9 cellular contexts compared by ENCODE assay signal in genomic region chr12:130761537-130762318, GRCh38. TPM values are rescaled to one million over a fixed set of nuclear protein-coding genes. Genes with fewer than 3 reads are reported as not detected.
DNase-seq lines count a peak whose midpoint lies in the region; ATAC-seq and TF ChIP-seq lines count a peak whose summit lies in the region.
"Had no signal": no experiment of that assay in that cellular context is flagged by ENCODE, and none has a peak within 500 bp of the region (broad histone marks: within the 10 kb centered on the region; RNA-seq: fewer than 3 reads in every experiment).

No MANE protein-coding gene starts in this region.

- H3K4me1 ChIP-seq in fibroblast of lung (ENCODE audit: control insufficient read depth, extremely low read depth, insufficient read depth, low read length) (no peaks in the 10 kb centered on the region), tibial nerve (no peaks in the 10 kb centered on the region)

- 38 to 51% methylated on average over 12 to 22 of the region's 29 CpGs for whole genome bisulfite sequencing in tibial nerve, 2 donors

- H3K4me3 ChIP-seq in fibroblast of lung (replicated peaks in 1 of 4; ENCODE audit: control extremely low read depth in 1 of 4, insufficient read depth in 1 of 4, low read depth in 3 of 4, low read length in 4 of 4) = no peak overlapping the region
- H3K4me3 ChIP-seq in tibial nerve = no peak overlapping the region

- TF ChIP-seq CTCF in GM10248 (IDR thresholded peaks at IDR 0.05; ENCODE audit: control extremely low read depth, extremely low read depth, low read depth, missing control alignments) (peak; percentile 74), fibroblast of lung (conservative IDR thresholded peaks at IDR 0.05 in 1 of 2, IDR thresholded peaks at IDR 0.05 in 1 of 2; ENCODE audit: low read depth in 1 of 2, low read length in 2 of 2) (peak; percentile 49 to 64), tibial nerve (IDR thresholded peaks at IDR 0.05) (peak in 3 of 5 experiments; percentile 15 to 46 (median 26))

- no peak for TF ChIP-seq POLR2A in tibial nerve (IDR thresholded peaks at IDR 0.05)
- no peak for TF ChIP-seq POLR2A in GM18505 (IDR thresholded peaks at IDR 0.05; ENCODE audit: borderline replicate concordance, extremely low read depth, insufficient read depth, insufficient read length)

- DNase-seq in GM10248 (ENCODE audit: extremely low spot score) (peak; percentile 77), NCI-H748 (lab: John Stamatoyannopoulos, UW; ENCODE audit: unreplicated experiment) (peak; percentile 74), activated T-cell treated with anti-CD3 and anti-CD28 coated beads for 24 hours (ENCODE audit: low read depth) (peak; percentile 57), fibroblast of lung (ENCODE audit: low read depth in 2 of 2) (peak; percentile 40 to 61), occipital lobe (lab: John Stamatoyannopoulos, UW) (peak; percentile 54), tibial nerve (ENCODE audit: low spot score in 2 of 2) (peak in 1 of 2 donors; percentile 34)

- no peaks in the 10 kb centered on the region for H3K79me2 ChIP-seq in fibroblast of lung (ENCODE audit: control insufficient read depth, insufficient read depth, low read length)

- no peaks in the 10 kb centered on the region for H4K20me1 ChIP-seq in fibroblast of lung (ENCODE audit: control insufficient read depth, extremely low read depth, insufficient read depth, low read length)

- H3K27me3 ChIP-seq in fibroblast of lung (ENCODE audit: control insufficient read depth, insufficient read depth, low read length) (no peaks in the 10 kb centered on the region), tibial nerve (peaks cover 0 to 20% of the 10 kb centered on the region in 2 donors)

- H3K27ac ChIP-seq in fibroblast of lung (ENCODE audit: insufficient read depth, low read length) (no peak overlapping the region), tibial nerve (no peak overlapping the region)

- ATAC-seq in HG02610 (IDR thresholded peaks at IDR 0.05; ENCODE audit: unreplicated experiment) = peak; percentile 42
- ATAC-seq in GM18505 (IDR thresholded peaks at IDR 0.05; ENCODE audit: unreplicated experiment) = no peak

- CTCF ChIA-PET in GM10248 (lab: Yijun Ruan, JAX) = interaction anchor here (0.7 to 4.1 kb wide), 10 partner anchors 9 to 76 kb away, joined by 3 to 20 read pairs (median 4); no protein-coding TSS in a partner anchor

- TF ChIP-seq EP300 in tibial nerve (IDR thresholded peaks at IDR 0.05) = no peak

- H2AFZ ChIP-seq in fibroblast of lung (ENCODE audit: low read length) = no peak overlapping the region

- no peak overlapping the region for H3K9ac ChIP-seq in fibroblast of lung (ENCODE audit: insufficient read depth, low read length)

- POLR2A ChIA-PET in GM10248 (lab: Yijun Ruan, JAX) = no interaction called here

- H3K36me3 ChIP-seq in fibroblast of lung (ENCODE audit: control insufficient read depth, insufficient read depth, low read length) (no peaks in the 10 kb centered on the region), tibial nerve (no peaks in the 10 kb centered on the region)

- no peak overlapping the region for H3K4me2 ChIP-seq in fibroblast of lung (ENCODE audit: extremely low read depth, insufficient read depth, low read length)

- H3K9me3 ChIP-seq in fibroblast of lung (ENCODE audit: control insufficient read depth, insufficient read depth, low read depth, low read length) (peaks cover 9% of the 10 kb centered on the region), tibial nerve (no peaks in the 10 kb centered on the region)

RNA-seq across cellular contexts. Expression of gene RIMBP2, which starts 45.6 kb away (rescaled TPM):
- total RNA-seq in fibroblast of lung = under 0.01 and 0.17 TPM in 2 replicates
- not detected in 2 replicates for polyA plus RNA-seq in fibroblast of lung
- polyA plus RNA-seq in fibroblast of lung (2012) = not detected in 2 replicates
- polyA minus RNA-seq in fibroblast of lung (ENCODE audit: low replicate concordance) = not detected in 2 replicates
- 39.5 TPM for total RNA-seq in occipital lobe
- 1 to 10 TPM in 2 of 4 donors, under 1 TPM in 1, not detected in 1; 0.22 to 1.4 (median 1.2) TPM for total RNA-seq in tibial nerve
- total RNA-seq: endothelial cell of umbilical vein had no signal

Comparison
In these comparisons a context has a peak if more than half of its experiments do, and no peak if none do; other contexts are left out.
1. RNA of gene RIMBP2, which starts 45.6 kb away (total RNA-seq): 39.5 TPM in occipital lobe (single experiment); 0.22 to 1.4 TPM in tibial nerve and under 0.01 to 0.17 TPM in fibroblast of lung; every median in the first group is over 10 times any median in the second.
2. Peak in every context shown above with its lines, with median percentiles within 50 percentile points of each other: CTCF ChIP-seq.